ENCODE assay signal across 22 cellular contexts in the genomic region with DNA sequence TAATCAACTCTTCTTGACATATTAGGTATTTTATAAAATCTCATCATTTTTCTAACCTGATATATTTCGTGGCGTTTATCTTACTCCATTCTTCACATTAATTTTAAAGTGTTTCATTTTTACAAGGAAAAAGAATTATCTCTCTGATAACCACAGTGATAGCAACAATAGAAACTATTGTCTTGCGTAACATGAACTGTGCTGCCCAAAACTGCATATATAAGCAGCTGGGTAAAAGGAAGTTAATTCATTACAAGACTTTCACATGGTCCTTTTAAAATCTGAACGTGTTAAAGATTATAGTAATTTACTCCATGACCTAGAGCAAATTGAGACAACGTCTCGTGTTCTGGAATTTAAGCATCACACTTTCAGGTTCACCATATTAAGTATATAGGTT.
A peak's percentile ranks its signal among the peaks of the same experiment; 100 is the strongest.
DNase-seq lines count a peak whose midpoint lies in the region; ATAC-seq and TF ChIP-seq lines count a peak whose summit lies in the region.
"Had no signal": no experiment of that assay in that cellular context is flagged by ENCODE, and none has a peak within 500 bp of the region (broad histone marks: within the 10 kb centered on the region; RNA-seq: fewer than 3 reads in every experiment).

No MANE protein-coding gene starts in this region.

- H3K9me3 ChIP-seq in thyroid gland = no peaks in the 10 kb centered on the region
- no peaks in the 10 kb centered on the region for H3K9me3 ChIP-seq in CD8-positive, alpha-beta T cell (ENCODE audit: low read length)
- H3K9me3 ChIP-seq: BE2C had no signal

- H3K27ac Mint-ChIP-seq in CD8-positive, alpha-beta T cell = no peak overlapping the region
- H3K27ac Mint-ChIP-seq: CD4-positive, alpha-beta T cell had no signal

- no peak overlapping the region for H3K4me3 Mint-ChIP-seq in CD8-positive, alpha-beta T cell
- H3K4me3 Mint-ChIP-seq: CD4-positive, alpha-beta T cell had no signal

- H3K9me3 Mint-ChIP-seq in CD8-positive, alpha-beta T cell = no peaks in the 10 kb centered on the region
- H3K9me3 Mint-ChIP-seq: CD4-positive, alpha-beta T cell had no signal

- no peak overlapping the region for H3K4me3 ChIP-seq in thyroid gland (replicated peaks in 1 of 3)
- no peak overlapping the region for H3K4me3 ChIP-seq in CD8-positive, alpha-beta T cell (ENCODE audit: low read depth, low read length)

- ATAC-seq in CD8-positive, alpha-beta T cell = no peak
- ATAC-seq: HCT116, HepG2 had no signal

- H3K27ac ChIP-seq in thyroid gland = no peak overlapping the region
- no peak overlapping the region for H3K27ac ChIP-seq in CD8-positive, alpha-beta T cell (ENCODE audit: low read depth, low read length)

- CTCF ChIA-PET in CD8-positive, alpha-beta T cell (lab: Charles Lee) = no interaction called here

- peaks cover 3% of the 10 kb centered on the region for H3K27me3 Mint-ChIP-seq in CD8-positive, alpha-beta T cell (ENCODE audit: low read depth)

- no peaks in the 10 kb centered on the region for H3K4me1 Mint-ChIP-seq in CD8-positive, alpha-beta T cell (ENCODE audit: low read depth)

- H3K36me3 ChIP-seq in thyroid gland = no peaks in the 10 kb centered on the region
- no peaks in the 10 kb centered on the region for H3K36me3 ChIP-seq in CD8-positive, alpha-beta T cell (ENCODE audit: insufficient read depth, low read length)
- H3K36me3 ChIP-seq: BE2C had no signal

- POLR2A ChIA-PET in CD8-positive, alpha-beta T cell (lab: Charles Lee) = no interaction called here

- no peaks in the 10 kb centered on the region for H3K27me3 ChIP-seq in thyroid gland
- H3K27me3 ChIP-seq in CD8-positive, alpha-beta T cell (ENCODE audit: insufficient read depth, low read length) = no peaks in the 10 kb centered on the region
- H3K27me3 ChIP-seq: BE2C had no signal

- intact Hi-C loops in thyroid gland (cut with DNase I) = no loop called here
- intact Hi-C loops in CD8-positive, alpha-beta T cell (cut with DNase I, micrococcal nuclease) = no loop called here

- no peak for TF ChIP-seq POLR2A in thyroid gland (IDR thresholded peaks at IDR 0.05)

- DNase-seq in SIG-M5 treated with dmso at 0.1 percent for 504 hours (lab: John Stamatoyannopoulos, UW; ENCODE audit: unreplicated experiment) (peak; percentile 54), SIG-M5 (lab: John Stamatoyannopoulos, UW) (no peak), NOMO-1 (lab: John Stamatoyannopoulos, UW; ENCODE audit: unreplicated experiment in 2 of 2) (peak; percentile 37 to 80), amniotic epithelial cell (ENCODE audit: low read depth) (peak; percentile 25), thyroid gland (no peak), NCI-H1436 treated with DMSO at 0.1 percent for 48 hours (lab: John Stamatoyannopoulos, UW) (no peak), NCI-H187 treated with DMSO at 0.1 percent for 48 hours (lab: John Stamatoyannopoulos, UW) (no peak)
- no peak for DNase-seq in CD8-positive, alpha-beta T cell
- DNase-seq: 8988T; BE2C; Calu3; CD4-positive, alpha-beta T cell; DMS53; GOT3; NCI-H1105; NCI-H1694; NCI-H345; NCI-H524 treated with DMSO at 0.1 percent for 48 hours; OCI-M1; Right ventricle myocardium superior had no signal

- H3K36me3 Mint-ChIP-seq in CD8-positive, alpha-beta T cell = no peaks in the 10 kb centered on the region

- no peak for TF ChIP-seq CTCF in thyroid gland (IDR thresholded peaks at IDR 0.05)
- no peak for TF ChIP-seq CTCF in CD8-positive, alpha-beta T cell (IDR thresholded peaks at IDR 0.05)

- WGBS in thyroid gland, 2 donors = 71 to 80% methylated on average over 6 of the region's 6 CpGs

- no peaks in the 10 kb centered on the region for H3K4me1 ChIP-seq in thyroid gland
- H3K4me1 ChIP-seq in CD8-positive, alpha-beta T cell (ENCODE audit: insufficient read depth, low read length) = no peaks in the 10 kb centered on the region

Comparison
In these comparisons a context has a peak if more than half of its experiments do, and no peak if none do; other contexts are left out.
1. DNase-seq: peak in SIG-M5 treated with dmso at 0.1 percent for 504 hours (single experiment), NOMO-1 (2 of 2) and amniotic epithelial cell (single experiment); none in SIG-M5 (single experiment), thyroid gland (0 of 2), NCI-H1436 treated with DMSO at 0.1 percent for 48 hours (single experiment), NCI-H187 treated with DMSO at 0.1 percent for 48 hours (single experiment) and CD8-positive, alpha-beta T cell (0 of 7).